ENCODE assay signal across 8 cellular contexts in genomic region chr2:236545814-236546480, GRCh38. TPM values are rescaled to one million over a fixed set of nuclear protein-coding genes. Genes with fewer than 3 reads are reported as not detected.
DNase-seq lines count a peak whose midpoint lies in the region; ATAC-seq and TF ChIP-seq lines count a peak whose summit lies in the region.

No MANE protein-coding gene starts in this region.

- no peaks in the 10 kb centered on the region for H3K9me3 ChIP-seq in CD4-positive, CD25-positive, alpha-beta regulatory T cell (ENCODE audit: control insufficient read depth in 2 of 2, low read length in 2 of 2)
- H3K9me3 ChIP-seq in breast epithelium: peaks cover 0 to 9% of the 10 kb centered on the region in 2 donors

- no peaks in the 10 kb centered on the region for H3K27me3 ChIP-seq in CD4-positive, CD25-positive, alpha-beta regulatory T cell (ENCODE audit: control insufficient read depth, insufficient read depth, low read length)
- H3K27me3 ChIP-seq in breast epithelium: no peaks in the 10 kb centered on the region

- H3K4me3 ChIP-seq in CD4-positive, CD25-positive, alpha-beta regulatory T cell (ENCODE audit: low read depth, low read length): peak overlapping the region; percentile 68
- no peak overlapping the region for H3K4me3 ChIP-seq in breast epithelium

- no peaks in the 10 kb centered on the region for H3K27me3 Mint-ChIP-seq in CD4-positive, CD25-positive, alpha-beta regulatory T cell
- H3K27me3 Mint-ChIP-seq in activated T-helper 17 cell treated with anti-CD3 and anti-CD28 coated beads, Interleukin-2, amount 50 U/mL, for 72 hours: no peaks in the 10 kb centered on the region
- peaks cover 3% of the 10 kb centered on the region for H3K27me3 Mint-ChIP-seq in osteocyte (ENCODE audit: unreplicated experiment)

- peaks cover 37% of the 10 kb centered on the region for H3K36me3 Mint-ChIP-seq in CD4-positive, CD25-positive, alpha-beta regulatory T cell
- H3K36me3 Mint-ChIP-seq in activated T-helper 17 cell treated with anti-CD3 and anti-CD28 coated beads, Interleukin-2, amount 50 U/mL, for 72 hours (ENCODE audit: low read depth): peaks cover 4% of the 10 kb centered on the region
- peaks cover 4% of the 10 kb centered on the region for H3K36me3 Mint-ChIP-seq in osteocyte (ENCODE audit: unreplicated experiment)

- H3K4me1 ChIP-seq in CD4-positive, CD25-positive, alpha-beta regulatory T cell (ENCODE audit: control insufficient read depth, insufficient read depth, low read length, poor library complexity, severe bottlenecking): peaks cover 78% of the 10 kb centered on the region
- H3K4me1 ChIP-seq in breast epithelium: no peaks in the 10 kb centered on the region

- H3K27ac ChIP-seq in CD4-positive, CD25-positive, alpha-beta regulatory T cell (ENCODE audit: insufficient read depth, low read length, poor library complexity, severe bottlenecking): peak overlapping the region; percentile 80
- H3K27ac ChIP-seq in breast epithelium: no peak overlapping the region

- H3K9me3 Mint-ChIP-seq in CD4-positive, CD25-positive, alpha-beta regulatory T cell: peaks cover 0 to 2% (median 0%) of the 10 kb centered on the region in 7 donors
- no peaks in the 10 kb centered on the region for H3K9me3 Mint-ChIP-seq in activated T-helper 17 cell treated with anti-CD3 and anti-CD28 coated beads, Interleukin-2, amount 50 U/mL, for 72 hours
- peaks cover 9% of the 10 kb centered on the region for H3K9me3 Mint-ChIP-seq in osteocyte (ENCODE audit: unreplicated experiment)

- peaks cover 53 to 96% (median 85%) of the 10 kb centered on the region in 4 donors for H3K4me1 Mint-ChIP-seq in CD4-positive, CD25-positive, alpha-beta regulatory T cell
- peaks cover 69% of the 10 kb centered on the region for H3K4me1 Mint-ChIP-seq in activated T-helper 17 cell treated with anti-CD3 and anti-CD28 coated beads, Interleukin-2, amount 50 U/mL, for 72 hours
- no peaks in the 10 kb centered on the region for H3K4me1 Mint-ChIP-seq in osteocyte (ENCODE audit: unreplicated experiment)

- ATAC-seq in CD4-positive, CD25-positive, alpha-beta regulatory T cell (ENCODE audit: low read depth in 2 of 2): peak; percentile 61 to 62
- ATAC-seq in GM19324 (IDR thresholded peaks at IDR 0.05; ENCODE audit: low FRiP score, unreplicated experiment) (peak; percentile 58), HG03103 (IDR thresholded peaks at IDR 0.05; ENCODE audit: low read depth, unreplicated experiment) (peak; percentile 65)
- ATAC-seq in activated T-helper 17 cell treated with anti-CD3 and anti-CD28 coated beads, Interleukin-2, amount 50 U/mL, for 72 hours (replicated peaks): peak; percentile 44

- H3K36me3 ChIP-seq in CD4-positive, CD25-positive, alpha-beta regulatory T cell (ENCODE audit: control insufficient read depth, insufficient read depth, low read length): peaks cover 12% of the 10 kb centered on the region
- no peaks in the 10 kb centered on the region for H3K36me3 ChIP-seq in breast epithelium

- peak overlapping the region; percentile 89 to 99 (median 98) for H3K27ac Mint-ChIP-seq in CD4-positive, CD25-positive, alpha-beta regulatory T cell
- H3K27ac Mint-ChIP-seq in activated T-helper 17 cell treated with anti-CD3 and anti-CD28 coated beads, Interleukin-2, amount 50 U/mL, for 72 hours: peak overlapping the region; percentile 65
- no peak overlapping the region for H3K27ac Mint-ChIP-seq in osteocyte (ENCODE audit: unreplicated experiment)

- TF ChIP-seq POLR2A in breast epithelium (IDR thresholded peaks at IDR 0.05): no peak
- no peak for TF ChIP-seq POLR2A in erythroblast (IDR thresholded peaks at IDR 0.05; ENCODE audit: low read length)

- peak in 2 of 3 donors; percentile 47 to 85 for DNase-seq in CD4-positive, CD25-positive, alpha-beta regulatory T cell
- DNase-seq in osteocyte (ENCODE audit: extremely low spot score, unreplicated experiment) (no peak), breast epithelium (ENCODE audit: low spot score in 2 of 2) (no peak), erythroblast (lab: John Stamatoyannopoulos, UW) (no peak), activated gamma-delta T cell (lab: John Stamatoyannopoulos, UW) (no peak)

- TF ChIP-seq CTCF in osteocyte (IDR thresholded peaks at IDR 0.05) (no peak), breast epithelium (IDR thresholded peaks at IDR 0.05) (no peak)

- intact Hi-C loops in breast epithelium (cut with DNase I; ENCODE audit: low total_unique reads): no loop called here

- H3K4me3 Mint-ChIP-seq in CD4-positive, CD25-positive, alpha-beta regulatory T cell: peak overlapping the region; percentile 66 to 82 (median 80)
- H3K4me3 Mint-ChIP-seq in activated T-helper 17 cell treated with anti-CD3 and anti-CD28 coated beads, Interleukin-2, amount 50 U/mL, for 72 hours: peak overlapping the region; percentile 86
- no peak overlapping the region for H3K4me3 Mint-ChIP-seq in osteocyte (ENCODE audit: unreplicated experiment)

RNA-seq across cellular contexts. Expression of gene ACKR3, which starts 23.7 kb away (rescaled TPM):
- 3.0 TPM for total RNA-seq in CD4-positive, CD25-positive, alpha-beta regulatory T cell
- polyA plus RNA-seq in CD4-positive, CD25-positive, alpha-beta regulatory T cell: 1 to 10 TPM; 3.9 to 7.9 (median 5.5) TPM
- 1 to 10 TPM in 1 of 2 donors, under 1 TPM in 1; 0.86 to 1.7 TPM for total RNA-seq in activated T-helper 17 cell treated with anti-CD3 and anti-CD28 coated beads, Interleukin-2, amount 50 U/mL, for 72 hours
- 36.9 and 40.5 TPM in 2 replicates for total RNA-seq in osteocyte
- 10 to 100 TPM; 15.1 to 39.4 (median 23.6) TPM for total RNA-seq in breast epithelium

Comparison
In these comparisons a context has a peak if more than half of its experiments do, and no peak if none do; other contexts are left out.
1. DNase-seq: peak in CD4-positive, CD25-positive, alpha-beta regulatory T cell (2 of 3); none in osteocyte (single experiment), breast epithelium (0 of 2), erythroblast (0 of 2) and activated gamma-delta T cell (single experiment).
2. Peak in every context shown above with its lines, with median percentiles within 50 percentile points of each other: ATAC-seq.